1 cellular context compared by ENCODE assay signal in genomic region chr6:56370591-56371198, GRCh38.
TF ChIP-seq lines count a peak whose summit lies in the region.

No MANE protein-coding gene starts in this region.

TF ChIP-seq in GM12878, 131 proteins besides CTCF, POLR2A, EP300 and RAD21 (continued from another document and continues in another):
- TF ChIP-seq NKRF (conservative IDR thresholded peaks at IDR 0.05), result no peak
- no peak for TF ChIP-seq GABPA (IDR thresholded peaks at IDR 0.05; ENCODE audit: low read depth)
- TF ChIP-seq STAT1 (conservative IDR thresholded peaks at IDR 0.05), result no peak
- TF ChIP-seq ZBTB40 (IDR thresholded peaks at IDR 0.05; ENCODE audit: borderline replicate concordance), result no peak
- TF ChIP-seq SP1 (IDR thresholded peaks at IDR 0.05; ENCODE audit: low read depth, low read length), result no peak
- no peak for TF ChIP-seq RB1 (IDR thresholded peaks at IDR 0.05; ENCODE audit: borderline replicate concordance)
- no peak for TF ChIP-seq NBN (IDR thresholded peaks at IDR 0.05)
- no peak for TF ChIP-seq YY1 (IDR thresholded peaks at IDR 0.05; ENCODE audit: low read depth, low read length)
- no peak for TF ChIP-seq CHD4 (IDR thresholded peaks at IDR 0.05)
- no peak for TF ChIP-seq POLR2AphosphoS2 (IDR thresholded peaks at IDR 0.05; ENCODE audit: low read depth, low read length)
- no peak for TF ChIP-seq RAD51 (IDR thresholded peaks at IDR 0.05)
- TF ChIP-seq IKZF1 (conservative IDR thresholded peaks at IDR 0.05), result peak; percentile 78
- no peak for TF ChIP-seq MAX (IDR thresholded peaks at IDR 0.05; ENCODE audit: low read depth, low read length)
- no peak for TF ChIP-seq SMAD1 (IDR thresholded peaks at IDR 0.05; ENCODE audit: low read depth, partially characterized antibody)
- TF ChIP-seq ZNF622 (IDR thresholded peaks at IDR 0.05), result no peak
- no peak for TF ChIP-seq USF2 (IDR thresholded peaks at IDR 0.05; ENCODE audit: borderline replicate concordance, low read depth, low read length)
- TF ChIP-seq SMARCA5 (IDR thresholded peaks at IDR 0.05), result no peak
- TF ChIP-seq NFXL1 (IDR thresholded peaks at IDR 0.05; ENCODE audit: borderline replicate concordance), result no peak
- TF ChIP-seq E2F8 (IDR thresholded peaks at IDR 0.05; ENCODE audit: low read depth, partially characterized antibody), result no peak
- no peak for TF ChIP-seq KDM1A (IDR thresholded peaks at IDR 0.05; ENCODE audit: borderline replicate concordance)
- no peak for TF ChIP-seq MYB (IDR thresholded peaks at IDR 0.05; ENCODE audit: borderline replicate concordance, low read depth, low read length)
- TF ChIP-seq E2F4 (IDR thresholded peaks at IDR 0.05; ENCODE audit: low read depth, low read length), result no peak
- no peak for TF ChIP-seq BACH1 (IDR thresholded peaks at IDR 0.05; ENCODE audit: borderline replicate concordance)
- TF ChIP-seq ZNF24 (IDR thresholded peaks at IDR 0.05), result no peak
- TF ChIP-seq ELK1 (IDR thresholded peaks at IDR 0.05; ENCODE audit: low read depth, low read length), result no peak
- TF ChIP-seq MEF2A (IDR thresholded peaks at IDR 0.05; ENCODE audit: insufficient read depth, low read depth, low read length), result no peak
- no peak for TF ChIP-seq HDAC6 (IDR thresholded peaks at IDR 0.05; ENCODE audit: unreplicated experiment)
- no peak for TF ChIP-seq IRF5 (IDR thresholded peaks at IDR 0.05; ENCODE audit: borderline replicate concordance)
- no peak for TF ChIP-seq TCF12 (IDR thresholded peaks at IDR 0.05; ENCODE audit: low read depth, low read length)
- TF ChIP-seq SRF (IDR thresholded peaks at IDR 0.05; ENCODE audit: low read depth in 2 of 2, low read length in 2 of 2), result no peak
- TF ChIP-seq CBFB (IDR thresholded peaks at IDR 0.05; ENCODE audit: low read depth), result 0 out of 2 replicates have a peak, but pooled peaks have one; percentile 29
- TF ChIP-seq BHLHE40 (IDR thresholded peaks at IDR 0.05; ENCODE audit: borderline replicate concordance in 1 of 2, low read depth in 2 of 2, low read length in 1 of 2), result no peak
- TF ChIP-seq YBX1 (IDR thresholded peaks at IDR 0.05), result no peak
- no peak for TF ChIP-seq HDAC2 (IDR thresholded peaks at IDR 0.05)
- TF ChIP-seq PML (IDR thresholded peaks at IDR 0.05; ENCODE audit: low read length), result no peak
- TF ChIP-seq SKIL (IDR thresholded peaks at IDR 0.05; ENCODE audit: low read depth, poor library complexity, severe bottlenecking), result no peak
- no peak for TF ChIP-seq CHD1 (IDR thresholded peaks at IDR 0.05; ENCODE audit: low read depth, low read length)
- TF ChIP-seq TBL1XR1 (IDR thresholded peaks at IDR 0.05; ENCODE audit: low read depth, low read length), result no peak
- TF ChIP-seq ZNF217 (IDR thresholded peaks at IDR 0.05), result 0 out of 2 replicates have a peak, but pooled peaks have one; percentile 25
- no peak for TF ChIP-seq SMAD5 (IDR thresholded peaks at IDR 0.05; ENCODE audit: low read depth)
- TF ChIP-seq STAT3 (IDR thresholded peaks at IDR 0.05; ENCODE audit: low read depth, low read length), result no peak
- no peak for TF ChIP-seq PAX5 (IDR thresholded peaks at IDR 0.05; ENCODE audit: borderline replicate concordance, low read depth, low read length)
- no peak for TF ChIP-seq JUNB (IDR thresholded peaks at IDR 0.05)
- TF ChIP-seq POU2F2 (IDR thresholded peaks at IDR 0.05; ENCODE audit: borderline replicate concordance, low read depth, low read length), result no peak
- no peak for TF ChIP-seq CEBPZ (IDR thresholded peaks at IDR 0.05; ENCODE audit: low read depth, low read length)
- no peak for TF ChIP-seq HCFC1 (IDR thresholded peaks at IDR 0.05; ENCODE audit: low read length)
- TF ChIP-seq EED (IDR thresholded peaks at IDR 0.05; ENCODE audit: low read depth), result peak; percentile 65
- no peak for TF ChIP-seq SIN3A (IDR thresholded peaks at IDR 0.05; ENCODE audit: low read depth, low read length)
